19 cellular contexts compared by ENCODE assay signal in genomic region chr3:79810101-79810500, GRCh38. TPM values are rescaled to one million over a fixed set of nuclear protein-coding genes. Genes with fewer than 3 reads are reported as not detected.
DNase-seq lines count a peak whose midpoint lies in the region; ATAC-seq, FAIRE-seq and TF ChIP-seq lines count a peak whose summit lies in the region.
"Had no signal": no experiment of that assay in that cellular context is flagged by ENCODE, and none has a peak within 500 bp of the region (broad histone marks: within the 10 kb centered on the region; RNA-seq: fewer than 3 reads in every experiment).

No MANE protein-coding gene starts in this region.

- H3K79me1 ChIP-seq in H1 (ENCODE audit: low read depth, low read length) = no peaks in the 10 kb centered on the region

- H3K27ac ChIP-seq in ACC112 (ENCODE audit: low read depth, low read length) (no peak overlapping the region), GM23338 (ENCODE audit: low read depth) (no peak overlapping the region), H1 (ENCODE audit: low read depth, low read length) (no peak overlapping the region), HepG2 (ENCODE audit: extremely low read length, insufficient read depth, low read length) (no peak overlapping the region)

- no peaks in the 10 kb centered on the region for H3K9me3 ChIP-seq in H1 (ENCODE audit: insufficient read depth in 2 of 2, low read depth in 1 of 2, low read length in 1 of 2)
- no peaks in the 10 kb centered on the region; the same call in 1 of the 2 replicates for H3K9me3 ChIP-seq in HepG2 (ENCODE audit: low read length)

- TF ChIP-seq CTCF in GM23338 (conservative IDR thresholded peaks at IDR 0.05; ENCODE audit: low read depth in 2 of 2) = no peak
- TF ChIP-seq CTCF in H1 (IDR thresholded peaks at IDR 0.05; ENCODE audit: control extremely low read depth in 1 of 3, insufficient read depth in 1 of 3, low read depth in 1 of 3, low read length in 3 of 3) = no peak
- no peak for TF ChIP-seq CTCF in HepG2 (CRISPR knock-in tag; IDR thresholded peaks at IDR 0.05)

- CTCF ChIA-PET in H1 (lab: Charles Lee; ENCODE audit: partially characterized antibody) = interaction anchor here (0.7 to 1.0 kb wide), 3 partner anchors 10 to 101 kb away, joined by 3 read pairs; no protein-coding TSS in a partner anchor
- CTCF ChIA-PET in HepG2 (lab: Yijun Ruan, JAX; ENCODE audit: low intra/inter-chr PET ratio, low total read pairs) = no interaction called here

- no peaks in the 10 kb centered on the region for H3K9me2 ChIP-seq in GM23338 (ENCODE audit: insufficient read depth)

- H3K79me2 ChIP-seq in ACC112 (ENCODE audit: control insufficient read depth, insufficient read depth, low read length, unreplicated experiment) (no peaks in the 10 kb centered on the region), GM23338 (replicated peaks; ENCODE audit: insufficient read depth) (no peaks in the 10 kb centered on the region), H1 (ENCODE audit: control insufficient read depth in 1 of 2, insufficient read depth in 2 of 2, low read length in 2 of 2) (no peaks in the 10 kb centered on the region), HepG2 (ENCODE audit: insufficient read depth, low read length) (no peaks in the 10 kb centered on the region)

- BruUV-seq in HepG2 (replicated peaks; lab: Mats Ljungman, UMichigan) = no TSS peak

- H2BK20ac ChIP-seq in H1 (ENCODE audit: low read length) = no peak overlapping the region

- POLR2A ChIA-PET in H1 (lab: Charles Lee; ENCODE audit: partially characterized antibody) = no interaction called here
- POLR2A ChIA-PET in HepG2 (lab: Yijun Ruan, JAX) = no interaction called here

- H3K4ac ChIP-seq in H1 (replicated peaks; ENCODE audit: insufficient read length, low read depth, low read length) = no peak overlapping the region

- no peaks in the 10 kb centered on the region for H4K20me1 ChIP-seq in GM23338 (replicated peaks; ENCODE audit: insufficient read depth)
- H4K20me1 ChIP-seq in H1 (replicated peaks in 1 of 2; ENCODE audit: control insufficient read depth in 1 of 2, insufficient read depth in 2 of 2, low read length in 2 of 2) = no peaks in the 10 kb centered on the region
- no peaks in the 10 kb centered on the region for H4K20me1 ChIP-seq in HepG2 (ENCODE audit: insufficient read depth, low read length)

- 85% methylated on average over 3 of the region's 3 CpGs; no CpG with 5 or more reads in 1 of the 2 experiments for WGBS in H1 (ENCODE audit: extremely low coverage in 1 of 2, insufficient coverage in 1 of 2, insufficient read length in 1 of 2, insufficient replicate concordance in 2 of 2, low coverage in 1 of 2, low lambda C conversion rate in 2 of 2, missing lambda C conversion rate in 1 of 2), 2 experiments
- 6% methylated on average over 3 of the region's 3 CpGs for WGBS in HepG2 (ENCODE audit: low lambda C conversion rate)

- no peak overlapping the region for H2BK120ac ChIP-seq in H1 (replicated peaks; ENCODE audit: low read depth, low read length)

- H3K36me3 Mint-ChIP-seq in GM23338 (ENCODE audit: low read depth) = no peaks in the 10 kb centered on the region
- H3K36me3 Mint-ChIP-seq: CD4-positive, CD25-positive, alpha-beta regulatory T cell; CD8-positive, alpha-beta memory T cell had no signal

- no peaks in the 10 kb centered on the region for H3K27me3 ChIP-seq in ACC112 (ENCODE audit: insufficient read depth, low read length)
- H3K27me3 ChIP-seq in GM23338 (ENCODE audit: insufficient read depth) = no peaks in the 10 kb centered on the region
- H3K27me3 ChIP-seq in H1 (replicated peaks in 1 of 4; ENCODE audit: control insufficient read depth in 3 of 4, extremely low read depth in 1 of 4, insufficient read depth in 3 of 4, low read length in 3 of 4) = no peaks in the 10 kb centered on the region
- no peaks in the 10 kb centered on the region for H3K27me3 ChIP-seq in HepG2 (ENCODE audit: control insufficient read depth in 1 of 2, insufficient read depth in 2 of 2, low read length in 2 of 2)

- H2AFZ ChIP-seq in ACC112 (ENCODE audit: low read length, unreplicated experiment) = peak overlapping the region; percentile 77
- H2AFZ ChIP-seq in GM23338 = no peak overlapping the region
- H2AFZ ChIP-seq in H1 (ENCODE audit: low read length) = no peak overlapping the region
- no peak overlapping the region for H2AFZ ChIP-seq in HepG2 (ENCODE audit: low read length)

- H2BK12ac ChIP-seq in H1 (ENCODE audit: low read depth, low read length) = no peak overlapping the region

- no peak overlapping the region for H3K4me3 Mint-ChIP-seq in GM23338
- H3K4me3 Mint-ChIP-seq: B cell; CD4-positive, CD25-positive, alpha-beta regulatory T cell; CD8-positive, alpha-beta memory T cell; H9 had no signal

- no peak overlapping the region for H3K23ac ChIP-seq in H1 (ENCODE audit: insufficient read length)

- no peak overlapping the region for H3K18ac ChIP-seq in H1 (ENCODE audit: extremely low read depth, low read length)

- intact Hi-C loops in HepG2 (cut with micrococcal nuclease; ENCODE audit: unreplicated experiment) = no loop called here

- no peak overlapping the region for H2BK5ac ChIP-seq in H1 (ENCODE audit: low read depth, low read length)

- no peak overlapping the region for H3K14ac ChIP-seq in H1 (ENCODE audit: insufficient read length)

- ATAC-seq in GM23338 = peak; percentile 42
- no peak for ATAC-seq in HepG2
- ATAC-seq in HG03139 (IDR thresholded peaks at IDR 0.05; ENCODE audit: unreplicated experiment) = no peak

- H4K5ac ChIP-seq in H1 (ENCODE audit: insufficient read length, low read depth, low read length) = no peak overlapping the region

- no peaks in the 10 kb centered on the region for H3K23me2 ChIP-seq in H1 (ENCODE audit: low read depth, low read length)

- no peak overlapping the region for H3K56ac ChIP-seq in H1 (replicated peaks; ENCODE audit: insufficient read length, low read depth, low read length)

- peak; percentile 18 for DNase-seq in GM23338 (ENCODE audit: low spot score)
- DNase-seq in H1 (ENCODE audit: low read depth in 1 of 2, low spot score in 2 of 2) = no peak
- peak; percentile 13 for DNase-seq in kidney tubule cell (ENCODE audit: low spot score)
- DNase-seq in HepG2 (ENCODE audit: low spot score) = no peak
- DNase-seq in NCI-H1417 (lab: John Stamatoyannopoulos, UW) = no peak
- DNase-seq: 8988T; C1 segment of cervical spinal cord; CD4-positive, CD25-positive, alpha-beta regulatory T cell; CD8-positive, alpha-beta memory T cell; COR-L47; GDM1; GOT3; H9 had no signal

- H3K4me1 Mint-ChIP-seq in GM23338 = no peaks in the 10 kb centered on the region; the same call in 2 of the 3 replicates
- H3K4me1 Mint-ChIP-seq: B cell; CD4-positive, CD25-positive, alpha-beta regulatory T cell; CD8-positive, alpha-beta memory T cell; H9 had no signal

- in situ Hi-C loops in HepG2 (cut with HindIII; ENCODE audit: extremely low pct_ligation_motif_present, low pct_unique_long_range_greater_than_20kb) = no loop called here

- H3K4me2 ChIP-seq in GM23338 = no peak overlapping the region
- H3K4me2 ChIP-seq in H1 (ENCODE audit: insufficient read depth in 1 of 2, low read depth in 2 of 2, low read length in 2 of 2) = no peak overlapping the region
- no peak overlapping the region for H3K4me2 ChIP-seq in HepG2 (ENCODE audit: low read depth, low read length)

- H3K4me1 ChIP-seq in ACC112 (ENCODE audit: control insufficient read depth, insufficient read depth, low read length, unreplicated experiment) (peaks cover 17% of the 10 kb centered on the region), GM23338 (ENCODE audit: insufficient read depth) (no peaks in the 10 kb centered on the region), H1 (replicated peaks in 1 of 4; ENCODE audit: control insufficient read depth in 3 of 4, insufficient read depth in 4 of 4, low read length in 3 of 4) (peaks cover 0 to 2% (median 0%) of the 10 kb centered on the region in 4 experiments; a peak in 1 of 7 replicates), HepG2 (ENCODE audit: insufficient read depth, low read length) (no peaks in the 10 kb centered on the region)

- H3K9me3 Mint-ChIP-seq in GM23338 = 0 out of 3 replicates have a peak, but pooled peaks cover under 1% of the 10 kb centered on the region

- TF ChIP-seq RAD21 in H1 (IDR thresholded peaks at IDR 0.05 in 1 of 2, conservative IDR thresholded peaks at IDR 0.05 in 1 of 2; ENCODE audit: low read depth in 2 of 2, low read length in 2 of 2) (no peak), HepG2 (CRISPR knock-in tag; IDR thresholded peaks at IDR 0.05) (no peak)

- H4K8ac ChIP-seq in H1 (ENCODE audit: extremely low read depth, insufficient read depth, low read length) = no peak overlapping the region

- no peaks in the 10 kb centered on the region for H3F3A ChIP-seq in GM23338 (replicated peaks; ENCODE audit: low read depth)

- TF ChIP-seq EP300 in H1 (IDR thresholded peaks at IDR 0.05; ENCODE audit: borderline replicate concordance in 1 of 2, low read depth in 2 of 2, low read length in 2 of 2) (no peak), HepG2 (IDR thresholded peaks at IDR 0.05; ENCODE audit: low read depth in 2 of 2, low read length in 2 of 2) (no peak), HepG2 (CRISPR knock-in tag; IDR thresholded peaks at IDR 0.05; ENCODE audit: borderline replicate concordance) (no peak)

- H3K27ac Mint-ChIP-seq in GM23338 = no peak overlapping the region
- H3K27ac Mint-ChIP-seq: B cell; CD4-positive, CD25-positive, alpha-beta regulatory T cell; CD8-positive, alpha-beta memory T cell; H9 had no signal

- H2BK15ac ChIP-seq in H1 (ENCODE audit: low read length) = no peak overlapping the region

- no peak overlapping the region for H2AK5ac ChIP-seq in H1 (ENCODE audit: low read depth, low read length)

- TF ChIP-seq POLR2A in H1 (IDR thresholded peaks at IDR 0.05; ENCODE audit: control extremely low read depth in 1 of 2, low read depth in 2 of 2, low read length in 2 of 2) = no peak
- TF ChIP-seq POLR2A in HepG2 (IDR thresholded peaks at IDR 0.05; ENCODE audit: insufficient read depth in 1 of 2, low read depth in 2 of 2, low read length in 2 of 2) = no peak

- H3K4me3 ChIP-seq in ACC112 (ENCODE audit: low read depth, low read length) (no peak overlapping the region), GM23338 (no peak overlapping the region), H1 (ENCODE audit: extremely low read depth in 1 of 4, insufficient read depth in 2 of 4, low read depth in 3 of 4, low read length in 4 of 4) (no peak overlapping the region), HepG2 (replicated peaks in 1 of 3; ENCODE audit: insufficient read depth in 1 of 3, low read depth in 2 of 3, low read length in 3 of 3) (no peak overlapping the region)

- H3K36me3 ChIP-seq in ACC112 (ENCODE audit: insufficient read depth, low read length) = no peaks in the 10 kb centered on the region
- no peaks in the 10 kb centered on the region for H3K36me3 ChIP-seq in GM23338 (ENCODE audit: insufficient read depth)
- no peaks in the 10 kb centered on the region for H3K36me3 ChIP-seq in H1 (ENCODE audit: control insufficient read depth in 2 of 4, insufficient read depth in 4 of 4, low read length in 3 of 4)
- H3K36me3 ChIP-seq in HepG2 (replicated peaks in 1 of 2; ENCODE audit: control insufficient read depth in 1 of 2, insufficient read depth in 2 of 2, low read length in 2 of 2) = no peaks in the 10 kb centered on the region

- no peak overlapping the region for H4K91ac ChIP-seq in H1 (replicated peaks; ENCODE audit: insufficient read length, low read length)

- FAIRE-seq in H1 (lab: Jason Lieb, UNC) (peak; percentile 60), HepG2 (lab: Jason Lieb, UNC) (no peak)
- FAIRE-seq: D721Med, GM12892, GM18507 had no signal

- H3K27me3 Mint-ChIP-seq in GM23338 (ENCODE audit: insufficient read depth, low read depth, poor library complexity) = no peaks in the 10 kb centered on the region
- H3K27me3 Mint-ChIP-seq: B cell; CD4-positive, CD25-positive, alpha-beta regulatory T cell; CD8-positive, alpha-beta memory T cell had no signal

- H3K9ac ChIP-seq in H1 (replicated peaks in 1 of 4; ENCODE audit: extremely low read depth in 1 of 4, low read depth in 3 of 4, low read length in 3 of 4) (no peak overlapping the region), HepG2 (ENCODE audit: insufficient read depth, low read depth, low read length) (no peak overlapping the region)

RNA-seq across cellular contexts. Expression of gene ROBO1, which starts 42.3 kb away (rescaled TPM):
- 63.8 and 78.3 TPM in 2 replicates for total RNA-seq in GM23338 (2014; rRNA removed; shearing (Covaris generic))
- 17.3 and 19.2 TPM in 2 replicates for polyA plus RNA-seq in GM23338 (2016; fragmentation: Nextera tagmentation; extraction: Ambion mirVana)
- total RNA-seq in H1 (2021; fragmentation: NEBNext Ultra II Directional; extraction: Animal tissue kit (Norgen Biotek cat#: 25700)) = 91.0 and 93.6 TPM in 2 replicates
- 36.4 and 51.4 TPM in 2 replicates for polyA plus RNA-seq in H1 (2011; rRNA removed)
- polyA plus RNA-seq in H1 (2011; cell fraction: cytosol; rRNA removed) = 48.4 TPM
- 75.6 TPM for polyA plus RNA-seq in H1 (2011; cell fraction: nucleus; rRNA removed)
- 122 to 161 TPM (median 138 TPM) in 4 replicates for polyA plus RNA-seq in H1 (2012, experiment 1 of 2)
- 2.8 TPM for polyA plus RNA-seq in H1 (2012, experiment 2 of 2)
- polyA plus RNA-seq in H1 (2013, experiment 1 of 2) = 115 TPM
- polyA plus RNA-seq in H1 (2013, experiment 2 of 2) = 114 TPM
- polyA minus RNA-seq in H1 (2011; rRNA and poly(A)+ RNA removed) = 126 and 225 TPM in 2 replicates
- polyA minus RNA-seq in H1 (2011; cell fraction: cytosol; rRNA and poly(A)+ RNA removed) = 70.0 TPM
- 146 TPM for polyA minus RNA-seq in H1 (2011; cell fraction: nucleus; rRNA and poly(A)+ RNA removed)
- 53.1 and 71.0 TPM in 2 replicates for total RNA-seq in HepG2 (2016; rRNA removed; fragmentation: Illumina TruSeq; extraction: Trizol)
- total RNA-seq in HepG2 (2016; cell fraction: cytosol; rRNA removed; fragmentation: Illumina TruSeq; extraction: Trizol; ENCODE audit: low read depth) = 8.0 and 8.5 TPM in 2 replicates
- total RNA-seq in HepG2 (2016; cell fraction: insoluble cytoplasmic fraction; rRNA removed; fragmentation: Illumina TruSeq; extraction: Trizol) = 43.4 and 71.0 TPM in 2 replicates
- total RNA-seq in HepG2 (2016; cell fraction: membrane; rRNA removed; fragmentation: Illumina TruSeq; extraction: Trizol) = 16.5 and 27.4 TPM in 2 replicates
- 107 and 122 TPM in 2 replicates for total RNA-seq in HepG2 (2016; cell fraction: nucleus; rRNA removed; fragmentation: Illumina TruSeq; extraction: Trizol)
- 52.2 and 55.8 TPM in 2 replicates for polyA plus RNA-seq in HepG2 (2011; rRNA removed)
- 35.5 and 43.2 TPM in 2 replicates for polyA plus RNA-seq in HepG2 (2011; cell fraction: cytosol; rRNA removed)
- polyA plus RNA-seq in HepG2 (2011; cell fraction: nucleus; rRNA removed) = 67.2 and 70.2 TPM in 2 replicates
- 100.0 and 115 TPM in 2 replicates for polyA plus RNA-seq in HepG2 (2012)
- 1.8 and 2.4 TPM in 2 replicates for polyA plus RNA-seq in HepG2 (2016; cell fraction: cytosol; fragmentation: Illumina TruSeq; extraction: Trizol; ENCODE audit: low read depth)
- 34.9 and 47.0 TPM in 2 replicates for polyA plus RNA-seq in HepG2 (2016; cell fraction: insoluble cytoplasmic fraction; fragmentation: Illumina TruSeq; extraction: Trizol; ENCODE audit: low read depth)
- polyA plus RNA-seq in HepG2 (2016; cell fraction: membrane; fragmentation: Illumina TruSeq; extraction: Trizol; ENCODE audit: low read depth) = 4.4 and 5.6 TPM in 2 replicates
- 96.7 and 102 TPM in 2 replicates for polyA plus RNA-seq in HepG2 (2016; cell fraction: nucleus; fragmentation: Illumina TruSeq; extraction: Trizol; ENCODE audit: insufficient read depth, low read depth)
- polyA minus RNA-seq in HepG2 (2011; rRNA and poly(A)+ RNA removed; ENCODE audit: low replicate concordance) = 40.2 and 121 TPM in 2 replicates
- 82.7 and 99.7 TPM in 2 replicates for polyA minus RNA-seq in HepG2 (2011; cell fraction: cytosol; rRNA and poly(A)+ RNA removed)
- 225 and 255 TPM in 2 replicates for polyA minus RNA-seq in HepG2 (2011; cell fraction: nucleus; rRNA and poly(A)+ RNA removed)
- total RNA-seq: CD4-positive, CD25-positive, alpha-beta regulatory T cell had no signal
- polyA plus RNA-seq: CD4-positive, CD25-positive, alpha-beta regulatory T cell had no signal

Comparison
In these comparisons a context has a peak if more than half of its experiments do, and no peak if none do; other contexts are left out.
1. DNase-seq: peak in GM23338 (single experiment) and kidney tubule cell (single experiment); none in H1 (0 of 2), HepG2 (single experiment) and NCI-H1417 (0 of 3).